21 cellular contexts compared by ENCODE assay signal in the genomic region with DNA sequence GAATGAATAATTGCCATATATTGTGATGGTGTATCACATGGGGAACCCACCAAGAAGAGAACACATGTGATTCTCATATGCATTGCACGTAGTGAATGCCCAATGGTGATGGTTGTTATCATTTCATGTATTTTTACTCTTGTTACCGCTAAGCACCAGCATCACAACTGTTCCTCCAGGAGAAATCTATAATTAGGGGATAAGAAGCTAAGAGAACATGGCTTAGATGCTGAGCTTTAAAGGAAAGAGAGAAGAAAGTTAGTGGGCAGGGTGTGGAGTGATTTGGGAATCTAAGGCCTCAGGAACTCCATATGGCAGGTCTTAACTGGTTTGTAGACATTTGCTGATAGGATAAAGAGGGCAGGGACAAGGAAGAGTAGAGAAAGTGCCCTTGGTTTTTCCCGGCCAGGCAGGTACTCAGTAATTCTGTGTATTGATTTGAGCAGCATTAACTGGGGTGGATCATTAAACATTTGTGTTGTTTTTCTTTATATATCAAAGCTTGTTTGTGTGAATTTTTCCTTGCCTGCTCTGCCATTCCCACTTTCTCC.
DNase-seq lines count a peak whose midpoint lies in the region; ATAC-seq, FAIRE-seq and TF ChIP-seq lines count a peak whose summit lies in the region.
"Had no signal": no experiment of that assay in that cellular context is flagged by ENCODE, and none has a peak within 500 bp of the region (broad histone marks: within the 10 kb centered on the region; RNA-seq: fewer than 3 reads in every experiment).

No MANE protein-coding gene starts in this region.

- ATAC-seq in K562 = no peak; the same call in 2 of the 3 replicates
- peak; percentile 73 for ATAC-seq in left colon
- ATAC-seq in GM21529 (IDR thresholded peaks at IDR 0.05; ENCODE audit: unreplicated experiment) = no peak
- ATAC-seq: activated CD8-positive, alpha-beta T cell treated with anti-CD3 and anti-CD28 coated beads, Interleukin-2, amount 10 ng/mL, durations not matched to agents 7 days and 5 days; naive thymus-derived CD8-positive, alpha-beta T cell; T-cell had no signal

- no peak for FAIRE-seq in K562 (lab: Jason Lieb, UNC)
- FAIRE-seq: A204.1, H1 had no signal

- DNase-seq in cardiac muscle cell (ENCODE audit: low read depth in 1 of 2, low spot score in 1 of 2) (no peak), cardiac septum (ENCODE audit: low spot score) (no peak), K562 (ENCODE audit: extremely low read depth in 1 of 4, low spot score in 3 of 4) (no peak), left colon (no peak), testis (no peak), HAP-1 (ENCODE audit: low spot score in 2 of 2) (no peak)
- DNase-seq in stimulated activated CD4-positive, alpha-beta T cell treated with anti-CD3 and anti-CD28 coated beads, Interleukin-2, amount 100 ng/mL, for 48 hours = no peak
- DNase-seq: activated CD8-positive, alpha-beta T cell treated with anti-CD3 and anti-CD28 coated beads, Interleukin-2, amount 10 ng/mL, durations not matched to agents 7 days and 5 days; CD4-positive, CD25-positive, alpha-beta regulatory T cell; colonic mucosa; left lung; naive thymus-derived CD8-positive, alpha-beta T cell; NCI-H2029 treated with DMSO at 0.1 percent for 48 hours; NCI-H774; stimulated activated CD8-positive, alpha-beta memory T cell treated with anti-CD3 and anti-CD28 coated beads, Interleukin-4, amount 100 ng/mL, for 48 hours; T-cell; upper lobe of left lung had no signal

- TF ChIP-seq POLR2A in K562 (conservative IDR thresholded peaks at IDR 0.05) (no peak), testis (IDR thresholded peaks at IDR 0.05) (no peak)

- no peak overlapping the region for H2AFZ ChIP-seq in K562 (ENCODE audit: low read depth, low read length)

- H3K79me2 ChIP-seq in K562 (ENCODE audit: control insufficient read depth, insufficient read depth, low read length) = peaks cover 46% of the 10 kb centered on the region

- CTCF ChIA-PET in K562 (lab: Yijun Ruan, JAX; ENCODE audit: low intra/inter-chr PET ratio) = no interaction called here

- H3K9ac ChIP-seq in K562 (ENCODE audit: insufficient read depth in 1 of 2, low read depth in 2 of 2, low read length in 2 of 2) = no peak overlapping the region; a peak in 1 of 4 replicates

- H3K27me3 ChIP-seq in cardiac muscle cell (no peaks in the 10 kb centered on the region), K562 (ENCODE audit: control insufficient read depth in 2 of 2, insufficient read depth in 2 of 2, low read length in 2 of 2) (no peaks in the 10 kb centered on the region), testis (no peaks in the 10 kb centered on the region), HAP-1 (ENCODE audit: low read depth) (no peaks in the 10 kb centered on the region)
- H3K27me3 ChIP-seq: colonic mucosa, left lung, upper lobe of left lung had no signal

- H3K27ac ChIP-seq in cardiac muscle cell = peak overlapping the region; percentile 86
- H3K27ac ChIP-seq in K562 (ENCODE audit: extremely low read depth, low read depth, low read length) = peak overlapping the region; percentile 37; the same call in 2 of the 3 replicates
- peak overlapping the region; percentile 34 to 72 for H3K27ac ChIP-seq in testis
- H3K27ac ChIP-seq: colonic mucosa, left lung, upper lobe of left lung, VCaP had no signal

- intact Hi-C loops in cardiac septum (cut with DNase I) (no loop called here), K562 (cut with micrococcal nuclease) (no loop called here), left colon (cut with DNase I, micrococcal nuclease) (no loop called here), testis (cut with DNase I; ENCODE audit: low total_unique reads) (no loop called here)

- H4K20me1 ChIP-seq in K562 (replicated peaks; ENCODE audit: control insufficient read depth, insufficient read depth, low read length) = peaks cover 4% of the 10 kb centered on the region; the same call in 1 of the 2 replicates

- H3K4me3 ChIP-seq in cardiac muscle cell (peak overlapping the region; percentile 5), K562 (no peak overlapping the region), testis (no peak overlapping the region), HAP-1 (no peak overlapping the region)
- H3K4me3 ChIP-seq: colonic mucosa, left lung, upper lobe of left lung had no signal

- H3K9me1 ChIP-seq in K562 (ENCODE audit: control insufficient read depth, insufficient read depth, low read length) = peaks cover 9% of the 10 kb centered on the region

- in situ Hi-C loops in K562 (cut with MboI) (no loop called here), HAP-1 (cut with MboI; ENCODE audit: low sequenced_read_pairs) (no loop called here)

- TF ChIP-seq CTCF in cardiac muscle cell (IDR thresholded peaks at IDR 0.05; ENCODE audit: low read depth, low read length) (no peak), K562 (IDR thresholded peaks at IDR 0.05 in 2 of 3, conservative IDR thresholded peaks at IDR 0.05 in 1 of 3; ENCODE audit: insufficient read depth in 2 of 3, low read depth in 1 of 3, low read length in 3 of 3) (no peak), testis (IDR thresholded peaks at IDR 0.05) (no peak)

- H3K4me1 ChIP-seq in cardiac muscle cell (ENCODE audit: low read depth) = peaks cover 68% of the 10 kb centered on the region
- H3K4me1 ChIP-seq in K562 (replicated peaks in 1 of 2; ENCODE audit: control insufficient read depth in 2 of 2, insufficient read depth in 2 of 2, low read length in 2 of 2) = peaks cover 29 to 49% of the 10 kb centered on the region in 2 experiments
- peaks cover 35% of the 10 kb centered on the region for H3K4me1 ChIP-seq in testis
- H3K4me1 ChIP-seq in HAP-1 = no peaks in the 10 kb centered on the region
- H3K4me1 ChIP-seq: colonic mucosa had no signal

- H3K9me3 ChIP-seq in cardiac muscle cell (ENCODE audit: low read depth) (no peaks in the 10 kb centered on the region), K562 (replicated peaks; ENCODE audit: control insufficient read depth, insufficient read depth, low read depth, low read length) (no peaks in the 10 kb centered on the region), testis (no peaks in the 10 kb centered on the region), HAP-1 (no peaks in the 10 kb centered on the region)
- H3K9me3 ChIP-seq: colonic mucosa, left lung, upper lobe of left lung had no signal

- H3K36me3 ChIP-seq in cardiac muscle cell (no peaks in the 10 kb centered on the region), K562 (ENCODE audit: control insufficient read depth, insufficient read depth, low read length) (peaks cover 49% of the 10 kb centered on the region), testis (ENCODE audit: low read depth, missing control alignments) (no peaks in the 10 kb centered on the region), HAP-1 (replicated peaks) (peaks cover 12% of the 10 kb centered on the region)

- no TSS peak for BruUV-seq in K562 (replicated peaks; lab: Mats Ljungman, UMichigan)

- peak overlapping the region; percentile 46; the same call in 1 of the 2 replicates for H3K4me2 ChIP-seq in K562 (ENCODE audit: insufficient read depth, low read length)

- no peak for TF ChIP-seq EP300 in K562 (IDR thresholded peaks at IDR 0.05; ENCODE audit: low read length)

- POLR2A ChIA-PET in K562 (lab: Yijun Ruan, JAX) = interaction anchor here (0.6 to 1.6 kb wide), 9 partner anchors 8 to 180 kb away, joined by 3 to 6 read pairs (median 3); no protein-coding TSS in a partner anchor

- WGBS in K562 (ENCODE audit: insufficient coverage, low coverage, missing lambda C conversion rate) = 48% methylated on average over 3 of the region's 3 CpGs
- WGBS in testis, 2 donors = 85 to 92% methylated on average over 3 of the region's 3 CpGs

- TF ChIP-seq RAD21 in K562 (CRISPR knock-in tag; conservative IDR thresholded peaks at IDR 0.05 in 1 of 2, IDR thresholded peaks at IDR 0.05 in 1 of 2) = no peak

TF ChIP-seq in K562, 482 proteins besides CTCF, POLR2A, EP300 and RAD21 (continues in another document):
- TF ChIP-seq ZNF184 (CRISPR knock-in tag; IDR thresholded peaks at IDR 0.05) = no peak
- TF ChIP-seq TOE1 (IDR thresholded peaks at IDR 0.05; ENCODE audit: borderline replicate concordance) = no peak
- TF ChIP-seq TOE1 (CRISPR knock-in tag; IDR thresholded peaks at IDR 0.05; ENCODE audit: borderline replicate concordance, low read depth) = 0 out of 2 replicates have a peak, but pooled peaks have one; percentile 33
- no peak for TF ChIP-seq U2AF2 (optimal IDR thresholded peaks at IDR 0.05; ENCODE audit: low read depth, low read length)
- TF ChIP-seq ZNF639 (CRISPR knock-in tag; conservative IDR thresholded peaks at IDR 0.05 in 1 of 2, IDR thresholded peaks at IDR 0.05 in 1 of 2) = 0 out of 4 replicates have a peak, but pooled peaks of 1 of the 2 experiments have one; percentile 20
- no peak for TF ChIP-seq PRPF4 (IDR thresholded peaks at IDR 0.05; ENCODE audit: insufficient read depth, low read depth, low read length, poor library complexity, severe bottlenecking)
- no peak for TF ChIP-seq PRMT5 (CRISPR knock-in tag; IDR thresholded peaks at IDR 0.05)
- no peak for TF ChIP-seq ZNF232 (CRISPR knock-in tag; IDR thresholded peaks at IDR 0.05)
- peak; percentile 16; the same call in 1 of the 2 replicates for TF ChIP-seq NFRKB (IDR thresholded peaks at IDR 0.05; ENCODE audit: low read depth)
- no peak for TF ChIP-seq BCL6 (CRISPR knock-in tag; IDR thresholded peaks at IDR 0.05)
- TF ChIP-seq, protein P1, sequence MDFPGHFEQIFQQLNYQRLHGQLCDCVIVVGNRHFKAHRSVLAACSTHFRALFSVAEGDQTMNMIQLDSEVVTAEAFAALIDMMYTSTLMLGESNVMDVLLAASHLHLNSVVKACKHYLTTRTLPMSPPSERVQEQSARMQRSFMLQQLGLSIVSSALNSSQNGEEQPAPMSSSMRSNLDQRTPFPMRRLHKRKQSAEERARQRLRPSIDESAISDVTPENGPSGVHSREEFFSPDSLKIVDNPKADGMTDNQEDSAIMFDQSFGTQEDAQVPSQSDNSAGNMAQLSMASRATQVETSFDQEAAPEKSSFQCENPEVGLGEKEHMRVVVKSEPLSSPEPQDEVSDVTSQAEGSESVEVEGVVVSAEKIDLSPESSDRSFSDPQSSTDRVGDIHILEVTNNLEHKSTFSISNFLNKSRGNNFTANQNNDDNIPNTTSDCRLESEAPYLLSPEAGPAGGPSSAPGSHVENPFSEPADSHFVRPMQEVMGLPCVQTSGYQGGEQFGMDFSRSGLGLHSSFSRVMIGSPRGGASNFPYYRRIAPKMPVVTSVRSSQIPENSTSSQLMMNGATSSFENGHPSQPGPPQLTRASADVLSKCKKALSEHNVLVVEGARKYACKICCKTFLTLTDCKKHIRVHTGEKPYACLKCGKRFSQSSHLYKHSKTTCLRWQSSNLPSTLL (IDR thresholded peaks at IDR 0.05) = no peak
